ENCODE assay signal across 12 cellular contexts in the genomic region with DNA sequence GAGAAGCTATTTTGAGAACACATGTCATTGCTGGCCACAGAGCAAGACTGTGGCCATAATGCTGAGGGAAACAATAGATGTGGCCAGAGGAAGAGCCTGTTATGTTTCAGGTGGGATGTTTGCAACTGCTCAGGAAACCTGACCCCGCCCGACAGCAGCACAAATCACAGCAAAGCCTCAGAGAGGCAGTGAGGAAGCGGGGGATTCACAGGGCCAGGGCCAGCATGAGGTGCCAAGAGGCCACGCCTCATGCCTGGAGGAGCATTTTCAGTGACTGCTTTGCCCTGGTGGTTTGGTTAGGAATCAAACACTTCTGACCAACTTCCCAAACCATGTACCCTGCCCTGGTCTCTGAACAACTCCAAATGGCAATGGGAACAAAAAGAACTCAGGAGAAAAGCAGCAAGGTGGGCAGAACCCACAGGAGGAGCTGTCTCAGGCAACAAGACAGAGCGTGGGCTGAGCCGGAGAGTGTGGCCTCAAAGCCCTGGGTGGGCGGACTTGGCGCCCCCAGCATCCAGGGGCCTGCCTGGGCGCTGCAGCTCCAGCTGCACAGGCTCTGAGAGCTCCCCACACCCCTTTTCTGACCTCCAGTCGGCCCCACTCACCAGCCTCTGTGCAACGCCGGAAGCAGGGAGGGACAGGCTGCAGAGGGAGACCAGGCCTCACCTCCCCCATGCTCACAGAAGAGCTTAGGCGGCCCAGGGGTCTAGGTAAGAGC. TPM values are rescaled to one million over a fixed set of nuclear protein-coding genes. Genes with fewer than 3 reads are reported as not detected.
DNase-seq lines count a peak whose midpoint lies in the region; ATAC-seq and TF ChIP-seq lines count a peak whose summit lies in the region.
"Had no signal": no experiment of that assay in that cellular context is flagged by ENCODE, and none has a peak within 500 bp of the region (broad histone marks: within the 10 kb centered on the region; RNA-seq: fewer than 3 reads in every experiment).

No MANE protein-coding gene starts in this region.

- H3K4me3 ChIP-seq in brain microvascular endothelial cell (ENCODE audit: low read depth, low read length) (no peak overlapping the region), lower lobe of right lung (no peak overlapping the region), subcutaneous abdominal adipose tissue (ENCODE audit: low read depth in 1 of 5, low read length in 5 of 5) (no peak overlapping the region), ascending aorta (no peak overlapping the region)
- H3K4me3 ChIP-seq: K562 had no signal

- H3K9me3 ChIP-seq in lower lobe of right lung: no peaks in the 10 kb centered on the region
- H3K9me3 ChIP-seq in subcutaneous abdominal adipose tissue (ENCODE audit: control insufficient read depth in 5 of 5, low read length in 5 of 5): no peaks in the 10 kb centered on the region
- H3K9me3 ChIP-seq in ascending aorta: no peaks in the 10 kb centered on the region

- ATAC-seq in HG02885 (IDR thresholded peaks at IDR 0.05; ENCODE audit: poor library complexity, unreplicated experiment): peak; percentile 66
- peak; percentile 25 to 35 for ATAC-seq in lower lobe of right lung
- ATAC-seq in HG03095 (IDR thresholded peaks at IDR 0.05; ENCODE audit: unreplicated experiment): no peak
- no peak for ATAC-seq in HG03025 (IDR thresholded peaks at IDR 0.05; ENCODE audit: low FRiP score, unreplicated experiment)
- ATAC-seq: K562 had no signal

- H3K4me1 ChIP-seq in lower lobe of right lung (peaks cover 49% of the 10 kb centered on the region), subcutaneous abdominal adipose tissue (ENCODE audit: control insufficient read depth in 5 of 5, insufficient read depth in 5 of 5, low read length in 5 of 5) (peaks cover 0 to 52% (median 20%) of the 10 kb centered on the region in 5 donors), ascending aorta (no peaks in the 10 kb centered on the region)

- peak overlapping the region in 2 of 5 donors; percentile 2 to 43 for H3K9ac ChIP-seq in subcutaneous abdominal adipose tissue (ENCODE audit: low read length in 5 of 5)

- peaks cover 26% of the 10 kb centered on the region for H3K36me3 ChIP-seq in brain microvascular endothelial cell (replicated peaks)
- peaks cover 37% of the 10 kb centered on the region for H3K36me3 ChIP-seq in lower lobe of right lung
- H3K36me3 ChIP-seq in subcutaneous abdominal adipose tissue (ENCODE audit: control insufficient read depth in 5 of 5, insufficient read depth in 5 of 5, low read length in 5 of 5): peaks cover 0 to 62% (median 34%) of the 10 kb centered on the region in 5 donors
- H3K36me3 ChIP-seq in ascending aorta: peaks cover 22 to 72% of the 10 kb centered on the region in 2 donors

- intact Hi-C loops in lower lobe of right lung (cut with DNase I): no loop called here
- intact Hi-C loops in ascending aorta (cut with DNase I): no loop called here

- in situ Hi-C loops in brain microvascular endothelial cell (cut with HindIII; ENCODE audit: low pct_ligation_motif_present, low sequenced_read_pairs): no loop called here

- H3K27ac ChIP-seq in brain microvascular endothelial cell: peak overlapping the region; percentile 55
- peak overlapping the region; percentile 79 for H3K27ac ChIP-seq in lower lobe of right lung
- peak overlapping the region; percentile 60 for H3K27ac ChIP-seq in subcutaneous abdominal adipose tissue (ENCODE audit: low read depth, low read length)
- peak overlapping the region in 1 of 2 donors; percentile 32 for H3K27ac ChIP-seq in ascending aorta

- TF ChIP-seq CTCF in brain microvascular endothelial cell (IDR thresholded peaks at IDR 0.05; ENCODE audit: low read depth, low read length, missing control alignments): no peak
- TF ChIP-seq CTCF in lower lobe of right lung (IDR thresholded peaks at IDR 0.05): no peak
- no peak for TF ChIP-seq CTCF in ascending aorta (IDR thresholded peaks at IDR 0.05)

- H3K27me3 ChIP-seq in brain microvascular endothelial cell (replicated peaks): no peaks in the 10 kb centered on the region
- no peaks in the 10 kb centered on the region for H3K27me3 ChIP-seq in lower lobe of right lung (ENCODE audit: low read depth)
- H3K27me3 ChIP-seq in subcutaneous abdominal adipose tissue (ENCODE audit: control insufficient read depth in 5 of 5, insufficient read depth in 4 of 5, low read length in 5 of 5): no peaks in the 10 kb centered on the region
- no peaks in the 10 kb centered on the region for H3K27me3 ChIP-seq in ascending aorta

- peak; percentile 37 for DNase-seq in brain microvascular endothelial cell
- DNase-seq in lower lobe of right lung: no peak
- no peak for DNase-seq in ascending aorta (ENCODE audit: low spot score in 2 of 2)
- no peak for DNase-seq in putamen (ENCODE audit: low spot score)
- DNase-seq: HCEC 1CT; hippocampal formation; stimulated activated CD4-positive, alpha-beta T cell treated with anti-CD3 and anti-CD28 coated beads, Interleukin-4, amount 100 ng/mL, for 1 hour had no signal

RNA-seq across cellular contexts. Expression of a gene that starts 20.6 kb away (rescaled TPM):
- total RNA-seq in lower lobe of right lung (20.6 TPM), ascending aorta (131 TPM)

RNA-seq across cellular contexts. Expression of a gene that starts 33.7 kb away (rescaled TPM):
- total RNA-seq in lower lobe of right lung (20.3 TPM), ascending aorta (71.3 TPM)

RNA-seq across cellular contexts. Expression of a gene that starts 45.5 kb away (rescaled TPM):
- 38.0 TPM for total RNA-seq in lower lobe of right lung
- total RNA-seq in ascending aorta: 125 TPM

RNA-seq across cellular contexts. Expression of a gene that starts 50.4 kb away (rescaled TPM):
- total RNA-seq in lower lobe of right lung (5.8 TPM), ascending aorta (11.5 TPM)

Comparison
In these comparisons a context has a peak if more than half of its experiments do, and no peak if none do; other contexts are left out.
1. ATAC-seq: peak in HG02885 (single experiment) and lower lobe of right lung (2 of 2); none in HG03095 (single experiment) and HG03025 (single experiment).